ENCODE assay signal across 1 cellular context in the genomic region with DNA sequence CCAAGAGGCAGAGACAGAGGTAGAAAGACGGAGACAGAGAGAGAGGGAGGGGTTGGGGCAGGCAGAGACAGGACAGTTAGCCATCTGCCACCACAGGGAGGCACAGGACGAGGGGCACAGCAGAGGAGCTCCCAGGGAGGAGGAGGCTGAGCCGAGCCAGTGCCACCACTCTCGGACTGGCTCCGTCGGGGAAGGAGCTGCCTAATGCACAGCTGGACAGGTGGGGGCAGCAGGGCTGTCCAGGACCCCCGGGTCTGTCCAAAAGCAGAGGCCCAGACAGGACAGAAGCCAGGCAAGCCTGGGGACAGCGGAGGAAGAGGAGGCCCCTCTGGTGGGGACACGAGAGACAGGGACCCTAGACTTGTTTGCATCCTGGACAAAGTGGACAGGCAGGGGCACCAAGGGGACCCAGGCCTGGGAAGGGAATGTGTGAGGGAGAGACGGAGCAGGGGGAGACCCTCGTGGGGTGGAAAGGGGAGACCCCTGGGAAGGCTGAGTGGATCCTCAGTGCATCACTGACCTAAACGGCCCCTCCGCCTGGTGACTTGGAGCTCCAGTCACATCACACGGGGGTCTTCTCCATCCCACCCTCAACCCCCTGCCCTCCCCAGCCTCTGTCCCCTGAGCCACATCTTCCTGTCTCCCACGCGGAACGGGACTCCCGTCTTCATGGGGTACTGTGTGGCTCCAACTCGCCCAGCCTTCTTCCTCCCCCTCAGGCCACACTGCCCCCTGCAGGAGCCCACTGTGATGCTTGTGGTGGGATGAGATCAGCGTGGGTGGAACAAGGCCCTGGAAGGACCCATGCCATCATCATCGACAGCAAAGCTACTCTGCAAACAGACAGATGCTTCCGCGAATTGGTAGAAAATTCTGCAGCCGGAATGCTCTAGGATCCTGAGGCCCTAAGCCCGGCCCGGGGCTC.
TF ChIP-seq lines count a peak whose summit lies in the region.

No MANE protein-coding gene starts in this region.

TF ChIP-seq in K562, 482 proteins besides CTCF, POLR2A, EP300 and RAD21:
- TF ChIP-seq EGR1 (conservative IDR thresholded peaks at IDR 0.05) (peak; percentile 66), NFIX (CRISPR knock-in tag; IDR thresholded peaks at IDR 0.05; ENCODE audit: low read depth) (no peak), SAFB (IDR thresholded peaks at IDR 0.05; ENCODE audit: borderline replicate concordance, low read depth, low read length) (peak; percentile 70; the same call in 1 of the 2 replicates), PTTG1 (tag; IDR thresholded peaks at IDR 0.05; ENCODE audit: low read depth) (no peak), RBM22 (IDR thresholded peaks at IDR 0.05; ENCODE audit: low read depth, low read length, poor library complexity, severe bottlenecking) (no peak), SIN3B (IDR thresholded peaks at IDR 0.05; ENCODE audit: low read depth) (no peak), ZNF780A (CRISPR knock-in tag; IDR thresholded peaks at IDR 0.05) (no peak), E4F1 (CRISPR knock-in tag; IDR thresholded peaks at IDR 0.05; ENCODE audit: borderline replicate concordance) (no peak), FOSL1 (tag; conservative IDR thresholded peaks at IDR 0.05) (no peak)
- TF ChIP-seq, protein P1, sequence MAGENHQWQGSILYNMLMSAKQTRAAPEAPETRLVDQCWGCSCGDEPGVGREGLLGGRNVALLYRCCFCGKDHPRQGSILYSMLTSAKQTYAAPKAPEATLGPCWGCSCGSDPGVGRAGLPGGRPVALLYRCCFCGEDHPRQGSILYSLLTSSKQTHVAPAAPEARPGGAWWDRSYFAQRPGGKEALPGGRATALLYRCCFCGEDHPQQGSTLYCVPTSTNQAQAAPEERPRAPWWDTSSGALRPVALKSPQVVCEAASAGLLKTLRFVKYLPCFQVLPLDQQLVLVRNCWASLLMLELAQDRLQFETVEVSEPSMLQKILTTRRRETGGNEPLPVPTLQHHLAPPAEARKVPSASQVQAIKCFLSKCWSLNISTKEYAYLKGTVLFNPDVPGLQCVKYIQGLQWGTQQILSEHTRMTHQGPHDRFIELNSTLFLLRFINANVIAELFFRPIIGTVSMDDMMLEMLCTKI (IDR thresholded peaks at IDR 0.05; ENCODE audit: partially characterized antibody) = no peak
- TF ChIP-seq, protein P2, sequence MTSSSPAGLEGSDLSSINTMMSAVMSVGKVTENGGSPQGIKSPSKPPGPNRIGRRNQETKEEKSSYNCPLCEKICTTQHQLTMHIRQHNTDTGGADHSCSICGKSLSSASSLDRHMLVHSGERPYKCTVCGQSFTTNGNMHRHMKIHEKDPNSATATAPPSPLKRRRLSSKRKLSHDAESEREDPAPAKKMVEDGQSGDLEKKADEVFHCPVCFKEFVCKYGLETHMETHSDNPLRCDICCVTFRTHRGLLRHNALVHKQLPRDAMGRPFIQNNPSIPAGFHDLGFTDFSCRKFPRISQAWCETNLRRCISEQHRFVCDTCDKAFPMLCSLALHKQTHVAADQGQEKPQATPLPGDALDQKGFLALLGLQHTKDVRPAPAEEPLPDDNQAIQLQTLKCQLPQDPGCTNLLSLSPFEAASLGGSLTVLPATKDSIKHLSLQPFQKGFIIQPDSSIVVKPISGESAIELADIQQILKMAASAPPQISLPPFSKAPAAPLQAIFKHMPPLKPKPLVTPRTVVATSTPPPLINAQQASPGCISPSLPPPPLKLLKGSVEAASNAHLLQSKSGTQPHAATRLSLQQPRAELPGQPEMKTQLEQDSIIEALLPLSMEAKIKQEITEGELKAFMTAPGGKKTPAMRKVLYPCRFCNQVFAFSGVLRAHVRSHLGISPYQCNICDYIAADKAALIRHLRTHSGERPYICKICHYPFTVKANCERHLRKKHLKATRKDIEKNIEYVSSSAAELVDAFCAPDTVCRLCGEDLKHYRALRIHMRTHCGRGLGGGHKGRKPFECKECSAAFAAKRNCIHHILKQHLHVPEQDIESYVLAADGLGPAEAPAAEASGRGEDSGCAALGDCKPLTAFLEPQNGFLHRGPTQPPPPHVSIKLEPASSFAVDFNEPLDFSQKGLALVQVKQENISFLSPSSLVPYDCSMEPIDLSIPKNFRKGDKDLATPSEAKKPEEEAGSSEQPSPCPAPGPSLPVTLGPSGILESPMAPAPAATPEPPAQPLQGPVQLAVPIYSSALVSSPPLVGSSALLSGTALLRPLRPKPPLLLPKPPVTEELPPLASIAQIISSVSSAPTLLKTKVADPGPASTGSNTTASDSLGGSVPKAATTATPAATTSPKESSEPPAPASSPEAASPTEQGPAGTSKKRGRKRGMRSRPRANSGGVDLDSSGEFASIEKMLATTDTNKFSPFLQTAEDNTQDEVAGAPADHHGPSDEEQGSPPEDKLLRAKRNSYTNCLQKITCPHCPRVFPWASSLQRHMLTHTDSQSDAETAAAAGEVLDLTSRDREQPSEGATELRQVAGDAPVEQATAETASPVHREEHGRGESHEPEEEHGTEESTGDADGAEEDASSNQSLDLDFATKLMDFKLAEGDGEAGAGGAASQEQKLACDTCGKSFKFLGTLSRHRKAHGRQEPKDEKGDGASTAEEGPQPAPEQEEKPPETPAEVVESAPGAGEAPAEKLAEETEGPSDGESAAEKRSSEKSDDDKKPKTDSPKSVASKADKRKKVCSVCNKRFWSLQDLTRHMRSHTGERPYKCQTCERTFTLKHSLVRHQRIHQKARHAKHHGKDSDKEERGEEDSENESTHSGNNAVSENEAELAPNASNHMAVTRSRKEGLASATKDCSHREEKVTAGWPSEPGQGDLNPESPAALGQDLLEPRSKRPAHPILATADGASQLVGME (CRISPR knock-in tag; IDR thresholded peaks at IDR 0.05) = no peak
- TF ChIP-seq, protein P3, sequence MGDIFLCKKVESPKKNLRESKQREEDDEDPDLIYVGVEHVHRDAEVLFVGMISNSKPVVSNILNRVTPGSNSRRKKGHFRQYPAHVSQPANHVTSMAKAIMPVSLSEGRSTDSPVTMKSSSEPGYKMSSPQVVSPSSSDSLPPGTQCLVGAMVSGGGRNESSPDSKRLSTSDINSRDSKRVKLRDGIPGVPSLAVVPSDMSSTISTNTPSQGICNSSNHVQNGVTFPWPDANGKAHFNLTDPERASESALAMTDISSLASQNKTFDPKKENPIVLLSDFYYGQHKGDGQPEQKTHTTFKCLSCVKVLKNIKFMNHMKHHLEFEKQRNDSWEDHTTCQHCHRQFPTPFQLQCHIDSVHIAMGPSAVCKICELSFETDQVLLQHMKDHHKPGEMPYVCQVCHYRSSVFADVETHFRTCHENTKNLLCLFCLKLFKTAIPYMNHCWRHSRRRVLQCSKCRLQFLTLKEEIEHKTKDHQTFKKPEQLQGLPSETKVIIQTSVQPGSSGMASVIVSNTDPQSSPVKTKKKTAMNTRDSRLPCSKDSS (IDR thresholded peaks at IDR 0.05; ENCODE audit: low read depth, partially characterized antibody) = no peak
- TF ChIP-seq, protein P4, sequence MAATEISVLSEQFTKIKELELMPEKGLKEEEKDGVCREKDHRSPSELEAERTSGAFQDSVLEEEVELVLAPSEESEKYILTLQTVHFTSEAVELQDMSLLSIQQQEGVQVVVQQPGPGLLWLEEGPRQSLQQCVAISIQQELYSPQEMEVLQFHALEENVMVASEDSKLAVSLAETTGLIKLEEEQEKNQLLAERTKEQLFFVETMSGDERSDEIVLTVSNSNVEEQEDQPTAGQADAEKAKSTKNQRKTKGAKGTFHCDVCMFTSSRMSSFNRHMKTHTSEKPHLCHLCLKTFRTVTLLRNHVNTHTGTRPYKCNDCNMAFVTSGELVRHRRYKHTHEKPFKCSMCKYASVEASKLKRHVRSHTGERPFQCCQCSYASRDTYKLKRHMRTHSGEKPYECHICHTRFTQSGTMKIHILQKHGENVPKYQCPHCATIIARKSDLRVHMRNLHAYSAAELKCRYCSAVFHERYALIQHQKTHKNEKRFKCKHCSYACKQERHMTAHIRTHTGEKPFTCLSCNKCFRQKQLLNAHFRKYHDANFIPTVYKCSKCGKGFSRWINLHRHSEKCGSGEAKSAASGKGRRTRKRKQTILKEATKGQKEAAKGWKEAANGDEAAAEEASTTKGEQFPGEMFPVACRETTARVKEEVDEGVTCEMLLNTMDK (IDR thresholded peaks at IDR 0.05; ENCODE audit: borderline replicate concordance, insufficient read depth, low read depth, low read length, poor library complexity, severe bottlenecking) = peak; percentile 76
- TF ChIP-seq, protein P5, sequence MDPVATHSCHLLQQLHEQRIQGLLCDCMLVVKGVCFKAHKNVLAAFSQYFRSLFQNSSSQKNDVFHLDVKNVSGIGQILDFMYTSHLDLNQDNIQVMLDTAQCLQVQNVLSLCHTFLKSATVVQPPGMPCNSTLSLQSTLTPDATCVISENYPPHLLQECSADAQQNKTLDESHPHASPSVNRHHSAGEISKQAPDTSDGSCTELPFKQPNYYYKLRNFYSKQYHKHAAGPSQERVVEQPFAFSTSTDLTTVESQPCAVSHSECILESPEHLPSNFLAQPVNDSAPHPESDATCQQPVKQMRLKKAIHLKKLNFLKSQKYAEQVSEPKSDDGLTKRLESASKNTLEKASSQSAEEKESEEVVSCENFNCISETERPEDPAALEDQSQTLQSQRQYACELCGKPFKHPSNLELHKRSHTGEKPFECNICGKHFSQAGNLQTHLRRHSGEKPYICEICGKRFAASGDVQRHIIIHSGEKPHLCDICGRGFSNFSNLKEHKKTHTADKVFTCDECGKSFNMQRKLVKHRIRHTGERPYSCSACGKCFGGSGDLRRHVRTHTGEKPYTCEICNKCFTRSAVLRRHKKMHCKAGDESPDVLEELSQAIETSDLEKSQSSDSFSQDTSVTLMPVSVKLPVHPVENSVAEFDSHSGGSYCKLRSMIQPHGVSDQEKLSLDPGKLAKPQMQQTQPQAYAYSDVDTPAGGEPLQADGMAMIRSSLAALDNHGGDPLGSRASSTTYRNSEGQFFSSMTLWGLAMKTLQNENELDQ (CRISPR knock-in tag; IDR thresholded peaks at IDR 0.05; ENCODE audit: borderline replicate concordance) = no peak
- TF ChIP-seq, protein P6, sequence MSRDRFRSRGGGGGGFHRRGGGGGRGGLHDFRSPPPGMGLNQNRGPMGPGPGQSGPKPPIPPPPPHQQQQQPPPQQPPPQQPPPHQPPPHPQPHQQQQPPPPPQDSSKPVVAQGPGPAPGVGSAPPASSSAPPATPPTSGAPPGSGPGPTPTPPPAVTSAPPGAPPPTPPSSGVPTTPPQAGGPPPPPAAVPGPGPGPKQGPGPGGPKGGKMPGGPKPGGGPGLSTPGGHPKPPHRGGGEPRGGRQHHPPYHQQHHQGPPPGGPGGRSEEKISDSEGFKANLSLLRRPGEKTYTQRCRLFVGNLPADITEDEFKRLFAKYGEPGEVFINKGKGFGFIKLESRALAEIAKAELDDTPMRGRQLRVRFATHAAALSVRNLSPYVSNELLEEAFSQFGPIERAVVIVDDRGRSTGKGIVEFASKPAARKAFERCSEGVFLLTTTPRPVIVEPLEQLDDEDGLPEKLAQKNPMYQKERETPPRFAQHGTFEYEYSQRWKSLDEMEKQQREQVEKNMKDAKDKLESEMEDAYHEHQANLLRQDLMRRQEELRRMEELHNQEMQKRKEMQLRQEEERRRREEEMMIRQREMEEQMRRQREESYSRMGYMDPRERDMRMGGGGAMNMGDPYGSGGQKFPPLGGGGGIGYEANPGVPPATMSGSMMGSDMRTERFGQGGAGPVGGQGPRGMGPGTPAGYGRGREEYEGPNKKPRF (IDR thresholded peaks at IDR 0.05; ENCODE audit: low read depth, low read length) = no peak
